ENCODE assay signal across 1 cellular context in the genomic region with DNA sequence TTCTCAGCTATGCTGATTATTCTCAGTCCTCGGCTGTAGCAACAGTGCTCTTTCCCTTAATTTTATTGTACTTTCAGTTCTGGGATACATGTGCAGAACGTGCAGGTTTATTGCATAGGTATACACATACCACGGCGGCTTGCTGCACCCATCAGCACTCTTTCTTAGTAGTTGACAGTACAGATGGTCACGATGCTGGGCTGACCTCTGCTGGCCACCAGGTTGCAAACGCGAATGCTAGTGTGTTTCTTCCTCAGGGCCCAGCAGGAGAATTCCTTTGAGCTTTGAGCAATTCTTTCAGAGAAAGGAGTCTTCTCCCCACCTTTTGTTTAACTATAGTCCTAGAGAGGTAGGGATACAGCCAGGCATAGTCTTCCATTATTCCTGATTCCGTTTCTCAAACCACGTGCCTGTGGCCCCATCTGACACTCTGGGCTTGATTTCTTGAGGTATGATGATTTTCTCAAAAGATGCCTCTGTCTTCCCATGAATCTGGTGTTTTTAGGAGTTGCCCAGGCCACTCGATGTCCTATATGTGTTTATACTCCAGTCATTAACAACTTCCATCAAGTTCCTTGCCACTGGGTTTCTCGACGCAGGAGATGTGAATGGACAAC.
TF ChIP-seq lines count a peak whose summit lies in the region.

No MANE protein-coding gene starts in this region.

TF ChIP-seq in GM12878, 131 proteins besides CTCF, POLR2A, EP300 and RAD21 (continued from another document):
- no peak for TF ChIP-seq ZBTB40 (IDR thresholded peaks at IDR 0.05; ENCODE audit: borderline replicate concordance)
- peak; percentile 25; the same call in 1 of the 2 replicates for TF ChIP-seq SMC3 (IDR thresholded peaks at IDR 0.05; ENCODE audit: borderline replicate concordance, low read length)
- TF ChIP-seq NRF1 (conservative IDR thresholded peaks at IDR 0.05; ENCODE audit: low read depth, low read length): no peak
- TF ChIP-seq CHD4 (IDR thresholded peaks at IDR 0.05): no peak
